ENCODE assay signal across 8 cellular contexts in the genomic region with DNA sequence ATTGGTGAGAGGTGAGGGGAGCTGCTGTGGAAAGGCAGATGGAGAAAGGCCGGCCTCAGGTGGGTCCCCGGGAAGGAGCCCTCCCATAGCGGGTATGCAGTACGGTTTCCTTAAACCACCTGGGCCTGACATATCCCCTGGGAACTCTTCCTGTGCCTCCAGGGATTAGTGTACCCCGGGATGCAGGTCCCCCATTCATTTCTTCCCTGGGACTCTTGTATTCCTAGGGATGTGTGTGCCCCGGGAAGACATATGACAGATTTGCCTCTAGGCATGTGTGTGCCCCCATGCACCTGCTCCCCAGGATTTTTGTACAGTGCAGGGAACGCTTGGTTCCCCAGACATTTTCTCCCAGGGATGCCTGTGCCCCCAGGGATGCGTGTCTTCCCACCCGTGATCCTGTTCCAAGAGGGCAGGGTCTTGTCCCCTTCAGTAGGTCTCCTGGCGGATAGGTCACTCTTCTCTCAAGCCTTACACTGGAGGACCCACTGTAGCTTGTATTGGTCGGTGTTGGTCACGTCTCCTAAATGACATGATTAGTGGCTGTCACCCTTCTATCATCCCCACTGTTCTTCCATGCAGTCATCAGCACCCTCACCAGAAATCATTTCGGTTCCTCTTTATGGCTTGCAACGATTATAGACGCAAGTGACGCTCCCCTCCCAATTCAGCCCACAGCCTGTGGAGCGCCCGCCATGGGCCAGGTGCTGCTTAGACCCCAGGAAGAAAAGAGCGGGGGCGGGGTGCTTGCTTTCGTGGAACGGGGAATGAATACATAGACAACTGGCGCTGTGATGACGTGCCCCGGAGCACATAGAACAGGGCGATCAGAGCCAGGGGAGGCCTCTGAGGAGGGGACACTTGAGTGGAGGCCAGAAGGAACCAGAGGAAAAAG. TPM values are rescaled to one million over a fixed set of nuclear protein-coding genes. Genes with fewer than 3 reads are reported as not detected.
A peak's percentile ranks its signal among the peaks of the same experiment; 100 is the strongest.
DNase-seq lines count a peak whose midpoint lies in the region; ATAC-seq, FAIRE-seq and TF ChIP-seq lines count a peak whose summit lies in the region.

No MANE protein-coding gene starts in this region.

- CTCF ChIA-PET in A549 (lab: Yijun Ruan, JAX), result interaction anchor here (1.6 to 3.0 kb wide), 2 partner anchors 32 to 56 kb away, joined by 3 to 11 read pairs; no protein-coding TSS in a partner anchor

- no peaks in the 10 kb centered on the region for H3K9me3 ChIP-seq in A549

- ATAC-seq in A549 (no peak), GM18868 (IDR thresholded peaks at IDR 0.05; ENCODE audit: unreplicated experiment) (peak; percentile 47), HG02981 (IDR thresholded peaks at IDR 0.05; ENCODE audit: unreplicated experiment) (peak; percentile 41)

- WGBS in A549 (ENCODE audit: missing lambda C conversion rate), result 91% methylated on average over 25 of the region's 26 CpGs

- no peak for TF ChIP-seq POLR2A in A549 (IDR thresholded peaks at IDR 0.05; ENCODE audit: low read length)
- TF ChIP-seq POLR2A in erythroblast (IDR thresholded peaks at IDR 0.05; ENCODE audit: low read length), result no peak

- no peak for TF ChIP-seq EP300 in A549 (IDR thresholded peaks at IDR 0.05)

- H3K4me1 ChIP-seq in A549, result peaks cover 41% of the 10 kb centered on the region

- no peak for TF ChIP-seq RAD21 in A549 (conservative IDR thresholded peaks at IDR 0.05 in 1 of 2, IDR thresholded peaks at IDR 0.05 in 1 of 2)

- DNase-seq in A549 (ENCODE audit: low read depth in 1 of 2, low spot score in 1 of 2) (no peak), SHP77 (lab: John Stamatoyannopoulos, UW) (peak; percentile 61 to 85), erythroblast (lab: John Stamatoyannopoulos, UW) (peak; percentile 52 to 56), retinal pigment epithelial cell (ENCODE audit: low read depth) (no peak), 8988T (no peak)
- DNase-seq in stimulated activated CD8-positive, alpha-beta memory T cell treated with anti-CD3 and anti-CD28 coated beads, Interleukin-4, amount 100 ng/mL, for 48 hours, result no peak

- H3K4me2 ChIP-seq in A549, result peak overlapping the region; percentile 93

- H3K27ac ChIP-seq in A549, result peak overlapping the region; percentile 98 to 100

- H3K4me3 ChIP-seq in A549 (peak overlapping the region; percentile 95), retinal pigment epithelial cell (ENCODE audit: low read length) (peak overlapping the region; percentile 42)

- no peak for FAIRE-seq in A549 (lab: Jason Lieb, UNC)

- TF ChIP-seq CTCF in A549 (IDR thresholded peaks at IDR 0.05) (no peak), retinal pigment epithelial cell (conservative IDR thresholded peaks at IDR 0.05; ENCODE audit: low read depth, low read length) (no peak)

- POLR2A ChIA-PET in A549 (lab: Yijun Ruan, JAX), result no interaction called here

TF ChIP-seq in A549, 52 proteins besides CTCF, POLR2A, EP300 and RAD21:
- no peak for TF ChIP-seq SREBF2 (IDR thresholded peaks at IDR 0.05)
- TF ChIP-seq HOXB13 (CRISPR knock-in tag; IDR thresholded peaks at IDR 0.05; ENCODE audit: low read depth), result no peak
- no peak for TF ChIP-seq HOXB5 (CRISPR knock-in tag; IDR thresholded peaks at IDR 0.05)
- no peak for TF ChIP-seq CEBPB (IDR thresholded peaks at IDR 0.05)
- TF ChIP-seq JUN (IDR thresholded peaks at IDR 0.05), result no peak
- TF ChIP-seq RCOR1 (IDR thresholded peaks at IDR 0.05; ENCODE audit: low read depth, low read length), result no peak
- TF ChIP-seq FOSB (CRISPR knock-in tag; IDR thresholded peaks at IDR 0.05), result no peak
- TF ChIP-seq TP53 (CRISPR knock-in tag; IDR thresholded peaks at IDR 0.05), result no peak
- TF ChIP-seq, protein P1, sequence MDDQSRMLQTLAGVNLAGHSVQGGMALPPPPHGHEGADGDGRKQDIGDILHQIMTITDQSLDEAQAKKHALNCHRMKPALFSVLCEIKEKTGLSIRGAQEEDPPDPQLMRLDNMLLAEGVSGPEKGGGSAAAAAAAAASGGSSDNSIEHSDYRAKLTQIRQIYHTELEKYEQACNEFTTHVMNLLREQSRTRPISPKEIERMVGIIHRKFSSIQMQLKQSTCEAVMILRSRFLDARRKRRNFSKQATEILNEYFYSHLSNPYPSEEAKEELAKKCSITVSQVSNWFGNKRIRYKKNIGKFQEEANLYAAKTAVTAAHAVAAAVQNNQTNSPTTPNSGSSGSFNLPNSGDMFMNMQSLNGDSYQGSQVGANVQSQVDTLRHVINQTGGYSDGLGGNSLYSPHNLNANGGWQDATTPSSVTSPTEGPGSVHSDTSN (IDR thresholded peaks at IDR 0.05), result no peak

RNA-seq across cellular contexts. Expression of a gene that starts 1.3 kb away (rescaled TPM):
- polyA plus RNA-seq in A549 (2011; rRNA removed) (33.1 and 33.5 TPM in 2 replicates), A549 (2017; fragmentation: RNase III; extraction: RNeasy Plus Mini Kit Qiagen cat#74134 plus additional on column Dnase treatment) (27.4 to 33.0 TPM (median 28.3 TPM) in 3 replicates)
- polyA plus RNA-seq in A549 (2012; cell fraction: cytosol; rRNA removed), result 64.9 and 65.8 TPM in 2 replicates
- 30.9 and 35.4 TPM in 2 replicates for polyA plus RNA-seq in A549 (2012; cell fraction: nucleus; rRNA removed)
- 19.5 and 21.9 TPM in 2 replicates for polyA minus RNA-seq in A549 (2011; rRNA and poly(A)+ RNA removed)

Comparison
In these comparisons a context has a peak if more than half of its experiments do, and no peak if none do; other contexts are left out.
1. ATAC-seq: peak in GM18868 (single experiment) and HG02981 (single experiment); none in A549 (0 of 2).
2. DNase-seq: peak in SHP77 (2 of 2) and erythroblast (2 of 2); none in A549 (0 of 2), retinal pigment epithelial cell (single experiment), 8988T (single experiment) and stimulated activated CD8-positive, alpha-beta memory T cell treated with anti-CD3 and anti-CD28 coated beads, Interleukin-4, amount 100 ng/mL, for 48 hours (single experiment).